ENCODE assay signal across 1 cellular context in the genomic region with DNA sequence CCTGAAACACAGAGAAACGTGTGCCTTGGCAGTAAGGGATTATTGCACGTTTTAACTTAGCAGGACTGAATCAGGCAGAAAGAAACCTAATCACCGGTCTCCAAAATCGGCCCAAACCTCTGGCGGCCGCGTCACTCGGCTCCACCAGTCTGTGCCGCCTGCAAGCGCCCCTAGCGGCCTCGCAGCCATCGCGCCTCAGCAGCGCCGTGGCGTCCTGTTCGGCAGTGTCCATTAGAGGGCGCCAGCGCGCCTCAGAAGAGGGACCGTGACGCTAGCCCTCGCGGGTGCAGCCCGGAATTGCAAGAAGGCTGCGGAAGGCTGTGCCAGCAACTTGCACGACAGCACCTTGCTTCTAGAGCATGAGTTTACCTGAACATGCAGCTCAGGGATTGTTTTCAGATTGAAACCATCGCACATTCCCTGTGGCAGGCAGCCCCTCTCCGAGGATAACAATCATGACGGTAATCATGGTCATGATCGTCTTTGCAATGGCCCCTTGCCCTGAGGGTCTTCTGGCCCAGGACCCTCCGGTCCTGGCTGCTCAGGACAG.
TF ChIP-seq lines count a peak whose summit lies in the region.

No MANE protein-coding gene starts in this region.

TF ChIP-seq in GM23338, 12 proteins besides CTCF, POLR2A, EP300 and RAD21:
- no peak for TF ChIP-seq REST (IDR thresholded peaks at IDR 0.05; ENCODE audit: unreplicated experiment)
- no peak for TF ChIP-seq EZH2phosphoT487 (IDR thresholded peaks at IDR 0.05; ENCODE audit: unreplicated experiment)
- TF ChIP-seq POLR2AphosphoS5 (IDR thresholded peaks at IDR 0.05; ENCODE audit: low read depth), result peak; percentile 31; the same call in 1 of the 2 replicates
- TF ChIP-seq CREB1 (CRISPR knock-in tag; IDR thresholded peaks at IDR 0.05; ENCODE audit: low read depth), result peak; percentile 89
- no peak for TF ChIP-seq ZNF331 (CRISPR knock-in tag; IDR thresholded peaks at IDR 0.05; ENCODE audit: low read depth)
TF ChIP-seq in GM23338: peak in this region for 2.
